Comparison of ENCODE assay signal across 1 cellular context in the genomic region with DNA sequence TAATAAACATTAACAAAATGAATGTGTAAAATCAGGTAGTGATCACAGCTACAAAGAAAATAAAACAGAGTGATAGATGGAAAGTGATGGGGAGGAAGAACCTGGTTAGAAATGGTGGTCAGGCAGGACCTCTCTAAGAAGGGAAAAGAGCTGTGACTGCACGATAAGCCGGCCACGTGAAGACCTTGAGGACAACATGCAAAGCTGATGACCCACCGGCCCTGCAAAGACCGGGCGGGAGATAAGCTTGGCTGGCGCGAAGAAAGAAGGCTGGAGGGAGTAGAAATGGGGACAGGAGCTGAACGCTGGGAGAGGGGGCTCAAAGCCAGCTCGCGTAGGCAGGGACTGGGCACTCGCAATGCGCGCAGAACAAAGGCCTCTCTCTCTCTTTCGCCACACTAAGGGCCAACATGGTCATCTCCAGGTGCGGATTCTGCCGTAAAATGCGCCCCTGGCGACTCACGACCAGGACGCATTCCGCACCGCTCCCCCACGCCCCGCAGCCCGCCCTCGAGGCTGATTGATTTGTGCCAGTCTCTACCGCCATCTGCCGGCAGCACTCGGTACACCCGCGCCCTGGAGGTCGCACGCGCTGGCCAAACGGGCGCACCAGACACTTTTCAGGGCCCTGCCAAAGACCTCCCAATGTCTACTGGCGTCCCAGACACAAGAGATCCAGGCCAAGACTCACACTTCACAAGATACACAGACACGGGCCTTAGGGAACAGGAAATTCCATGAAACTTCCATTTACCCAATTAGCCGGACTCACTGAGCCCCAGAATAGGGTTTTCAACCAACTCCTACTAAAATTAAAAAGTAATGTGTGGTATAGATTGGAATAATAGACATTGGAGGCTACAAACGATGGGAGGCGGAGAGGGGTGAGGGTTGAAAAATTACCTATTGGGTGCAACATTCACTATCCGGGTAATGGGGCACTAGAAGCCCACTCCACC.
TF ChIP-seq lines count a peak whose summit lies in the region.

No MANE protein-coding gene starts in this region.

TF ChIP-seq in GM12878, 131 proteins besides CTCF, POLR2A, EP300 and RAD21 (continued from another document):
- TF ChIP-seq CUX1 (IDR thresholded peaks at IDR 0.05; ENCODE audit: insufficient replicate concordance, low read depth, low read length) (no peak), CEBPB (IDR thresholded peaks at IDR 0.05; ENCODE audit: borderline replicate concordance in 1 of 2, low read depth in 2 of 2, low read length in 2 of 2) (no peak), KAT2A (conservative IDR thresholded peaks at IDR 0.05; ENCODE audit: control insufficient read depth, low read depth, low read length) (no peak), BMI1 (IDR thresholded peaks at IDR 0.05; ENCODE audit: borderline replicate concordance) (no peak), SMARCA5 (IDR thresholded peaks at IDR 0.05) (peak; percentile 35; the same call in 1 of the 2 replicates), ZZZ3 (IDR thresholded peaks at IDR 0.05; ENCODE audit: control insufficient read depth, insufficient read length, low read depth) (no peak), HCFC1 (IDR thresholded peaks at IDR 0.05; ENCODE audit: low read length) (no peak; the same call in 1 of the 2 replicates), NKRF (conservative IDR thresholded peaks at IDR 0.05) (no peak), NR2C2 (IDR thresholded peaks at IDR 0.05; ENCODE audit: borderline replicate concordance, control insufficient read depth, insufficient read length, low read depth) (no peak), CREB1 (IDR thresholded peaks at IDR 0.05; ENCODE audit: low read depth) (no peak), TCF3 (IDR thresholded peaks at IDR 0.05; ENCODE audit: borderline replicate concordance, insufficient read depth, low read depth, low read length) (no peak), SIN3A (IDR thresholded peaks at IDR 0.05; ENCODE audit: low read depth, low read length) (no peak), SREBF1 (IDR thresholded peaks at IDR 0.05; ENCODE audit: low read length) (no peak), ZBTB11 (CRISPR knock-in tag; IDR thresholded peaks at IDR 0.05) (no peak), MEF2B (IDR thresholded peaks at IDR 0.05; ENCODE audit: partially characterized antibody, poor library complexity, severe bottlenecking) (no peak), TARDBP (IDR thresholded peaks at IDR 0.05; ENCODE audit: borderline replicate concordance) (no peak), RB1 (IDR thresholded peaks at IDR 0.05; ENCODE audit: borderline replicate concordance) (peak; percentile 75; the same call in 1 of the 2 replicates), CBFB (IDR thresholded peaks at IDR 0.05; ENCODE audit: low read depth) (no peak), HDGF (IDR thresholded peaks at IDR 0.05) (peak; percentile 28; the same call in 1 of the 2 replicates), NR2C1 (IDR thresholded peaks at IDR 0.05) (no peak), STAT1 (conservative IDR thresholded peaks at IDR 0.05) (no peak), MYC (IDR thresholded peaks at IDR 0.05; ENCODE audit: insufficient read depth, insufficient read length, insufficient replicate concordance, low read length, severe bottlenecking) (no peak), EGR1 (IDR thresholded peaks at IDR 0.05; ENCODE audit: borderline replicate concordance in 1 of 2, low read depth in 2 of 2, low read length in 2 of 2) (no peak)
- TF ChIP-seq, protein P1, sequence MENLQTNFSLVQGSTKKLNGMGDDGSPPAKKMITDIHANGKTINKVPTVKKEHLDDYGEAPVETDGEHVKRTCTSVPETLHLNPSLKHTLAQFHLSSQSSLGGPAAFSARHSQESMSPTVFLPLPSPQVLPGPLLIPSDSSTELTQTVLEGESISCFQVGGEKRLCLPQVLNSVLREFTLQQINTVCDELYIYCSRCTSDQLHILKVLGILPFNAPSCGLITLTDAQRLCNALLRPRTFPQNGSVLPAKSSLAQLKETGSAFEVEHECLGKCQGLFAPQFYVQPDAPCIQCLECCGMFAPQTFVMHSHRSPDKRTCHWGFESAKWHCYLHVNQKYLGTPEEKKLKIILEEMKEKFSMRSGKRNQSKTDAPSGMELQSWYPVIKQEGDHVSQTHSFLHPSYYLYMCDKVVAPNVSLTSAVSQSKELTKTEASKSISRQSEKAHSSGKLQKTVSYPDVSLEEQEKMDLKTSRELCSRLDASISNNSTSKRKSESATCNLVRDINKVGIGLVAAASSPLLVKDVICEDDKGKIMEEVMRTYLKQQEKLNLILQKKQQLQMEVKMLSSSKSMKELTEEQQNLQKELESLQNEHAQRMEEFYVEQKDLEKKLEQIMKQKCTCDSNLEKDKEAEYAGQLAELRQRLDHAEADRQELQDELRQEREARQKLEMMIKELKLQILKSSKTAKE (IDR thresholded peaks at IDR 0.05; ENCODE audit: low read depth, poor library complexity, severe bottlenecking): no peak
- TF ChIP-seq, protein P2, sequence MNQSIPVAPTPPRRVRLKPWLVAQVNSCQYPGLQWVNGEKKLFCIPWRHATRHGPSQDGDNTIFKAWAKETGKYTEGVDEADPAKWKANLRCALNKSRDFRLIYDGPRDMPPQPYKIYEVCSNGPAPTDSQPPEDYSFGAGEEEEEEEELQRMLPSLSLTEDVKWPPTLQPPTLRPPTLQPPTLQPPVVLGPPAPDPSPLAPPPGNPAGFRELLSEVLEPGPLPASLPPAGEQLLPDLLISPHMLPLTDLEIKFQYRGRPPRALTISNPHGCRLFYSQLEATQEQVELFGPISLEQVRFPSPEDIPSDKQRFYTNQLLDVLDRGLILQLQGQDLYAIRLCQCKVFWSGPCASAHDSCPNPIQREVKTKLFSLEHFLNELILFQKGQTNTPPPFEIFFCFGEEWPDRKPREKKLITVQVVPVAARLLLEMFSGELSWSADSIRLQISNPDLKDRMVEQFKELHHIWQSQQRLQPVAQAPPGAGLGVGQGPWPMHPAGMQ (IDR thresholded peaks at IDR 0.05; ENCODE audit: borderline replicate concordance): no peak
- TF ChIP-seq, protein P3, sequence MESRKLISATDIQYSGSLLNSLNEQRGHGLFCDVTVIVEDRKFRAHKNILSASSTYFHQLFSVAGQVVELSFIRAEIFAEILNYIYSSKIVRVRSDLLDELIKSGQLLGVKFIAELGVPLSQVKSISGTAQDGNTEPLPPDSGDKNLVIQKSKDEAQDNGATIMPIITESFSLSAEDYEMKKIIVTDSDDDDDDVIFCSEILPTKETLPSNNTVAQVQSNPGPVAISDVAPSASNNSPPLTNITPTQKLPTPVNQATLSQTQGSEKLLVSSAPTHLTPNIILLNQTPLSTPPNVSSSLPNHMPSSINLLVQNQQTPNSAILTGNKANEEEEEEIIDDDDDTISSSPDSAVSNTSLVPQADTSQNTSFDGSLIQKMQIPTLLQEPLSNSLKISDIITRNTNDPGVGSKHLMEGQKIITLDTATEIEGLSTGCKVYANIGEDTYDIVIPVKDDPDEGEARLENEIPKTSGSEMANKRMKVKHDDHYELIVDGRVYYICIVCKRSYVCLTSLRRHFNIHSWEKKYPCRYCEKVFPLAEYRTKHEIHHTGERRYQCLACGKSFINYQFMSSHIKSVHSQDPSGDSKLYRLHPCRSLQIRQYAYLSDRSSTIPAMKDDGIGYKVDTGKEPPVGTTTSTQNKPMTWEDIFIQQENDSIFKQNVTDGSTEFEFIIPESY (IDR thresholded peaks at IDR 0.05): no peak
